20 cellular contexts compared by ENCODE assay signal in genomic region chr9:135315572-135315971, GRCh38.
A peak's percentile ranks its signal among the peaks of the same experiment; 100 is the strongest.
DNase-seq lines count a peak whose midpoint lies in the region; ATAC-seq and TF ChIP-seq lines count a peak whose summit lies in the region.
"Had no signal": no experiment of that assay in that cellular context is flagged by ENCODE, and none has a peak within 500 bp of the region (broad histone marks: within the 10 kb centered on the region; RNA-seq: fewer than 3 reads in every experiment).

No MANE protein-coding gene starts in this region.

- no peaks in the 10 kb centered on the region for H3K36me3 ChIP-seq in heart right ventricle
- H3K36me3 ChIP-seq: BLaER1 treated with 17β-estradiol and CSF1 and Interleukin-3, amounts not matched to agents 10 nM and 100 nM had no signal

- DNase-seq in RPMI8226 = peak; percentile 1
- DNase-seq in left lobe of liver (ENCODE audit: low spot score) = peak; percentile 37
- DNase-seq in posterior vena cava (ENCODE audit: low spot score) = peak; percentile 19
- DNase-seq in AML-193 (lab: John Stamatoyannopoulos, UW) = no peak
- no peak for DNase-seq in NCI-H748 treated with DMSO at 0.1 percent for 48 hours (lab: John Stamatoyannopoulos, UW)
- no peak for DNase-seq in heart right ventricle
- DNase-seq: 8988T; ACHN; Caco-2; Calu3; CD4-positive, alpha-beta T cell; DMS53; DMS79; DND-41; EL; GDM1 had no signal

- peaks cover 0 to 32% (median 8%) of the 10 kb centered on the region in 11 donors for H3K9me3 ChIP-seq in heart right ventricle

- intact Hi-C loops in posterior vena cava (cut with DNase I) (no loop called here), heart right ventricle (cut with DNase I) (no loop called here)

- no peak overlapping the region for H3K4me3 ChIP-seq in heart right ventricle
- H3K4me3 ChIP-seq: BLaER1 treated with 17β-estradiol and CSF1 and Interleukin-3, amounts not matched to agents 10 nM and 100 nM; GM12878 had no signal

- peaks cover 0 to 33% (median 11%) of the 10 kb centered on the region in 7 donors for H3K27me3 ChIP-seq in heart right ventricle
- H3K27me3 ChIP-seq: BLaER1 treated with 17β-estradiol and CSF1 and Interleukin-3, amounts not matched to agents 10 nM and 100 nM had no signal

- WGBS in heart right ventricle, 2 donors = 91 to 95% methylated on average over 9 of the region's 9 CpGs

- no peak for TF ChIP-seq CTCF in heart right ventricle (IDR thresholded peaks at IDR 0.05)

- H3K4me1 ChIP-seq in heart right ventricle = no peaks in the 10 kb centered on the region
- H3K4me1 ChIP-seq: BLaER1 treated with 17β-estradiol and CSF1 and Interleukin-3, amounts not matched to agents 10 nM and 100 nM; Caco-2 had no signal

- no peak for ATAC-seq in left lobe of liver
- no peak for ATAC-seq in heart right ventricle
- ATAC-seq: CD8-positive, alpha-beta T cell; GM12878 had no signal

- no peak overlapping the region for H3K27ac ChIP-seq in heart right ventricle
- H3K27ac ChIP-seq: BLaER1 treated with 17β-estradiol and CSF1 and Interleukin-3, amounts not matched to agents 10 nM and 100 nM; C4-2B had no signal

Comparison
In these comparisons a context has a peak if more than half of its experiments do, and no peak if none do; other contexts are left out.
1. DNase-seq: peak in RPMI8226 (single experiment), left lobe of liver (single experiment) and posterior vena cava (single experiment); none in AML-193 (0 of 2), NCI-H748 treated with DMSO at 0.1 percent for 48 hours (single experiment) and heart right ventricle (0 of 2).